Comparison of ENCODE assay signal across 9 cellular contexts in the genomic region with DNA sequence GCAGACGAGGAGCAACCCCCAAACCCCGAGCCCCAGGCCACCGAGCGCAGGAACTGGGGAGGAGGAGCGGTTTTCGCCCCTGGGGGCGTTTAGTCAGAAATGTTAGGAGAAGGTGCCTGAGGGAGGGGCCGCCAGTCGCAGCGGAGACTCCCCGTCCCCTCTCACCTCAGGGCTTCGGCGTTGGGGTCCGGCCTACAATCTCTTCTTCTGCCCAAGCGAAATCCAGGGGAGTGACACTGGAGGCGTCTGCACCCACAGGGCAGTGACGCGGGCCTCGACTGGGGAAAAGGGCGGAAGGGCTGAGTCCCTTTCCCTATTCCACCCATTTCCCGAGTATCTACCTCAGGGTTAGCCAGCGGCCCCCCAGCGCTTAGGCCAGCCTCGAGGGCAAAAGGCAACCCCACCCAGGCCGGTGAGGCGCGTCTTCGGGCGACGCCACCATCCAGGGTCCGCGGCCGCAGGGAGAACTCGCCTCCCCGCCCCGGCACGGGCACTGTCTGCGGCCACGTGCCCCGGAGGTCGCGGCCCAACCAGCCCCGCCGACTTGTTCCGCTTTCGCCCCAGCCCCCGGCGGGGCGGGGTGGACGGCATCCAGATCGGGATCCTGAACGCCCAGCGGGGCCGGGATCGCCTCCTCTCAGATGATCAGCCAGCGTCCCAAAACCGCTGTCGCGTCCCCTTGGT.
DNase-seq lines count a peak whose midpoint lies in the region; ATAC-seq and TF ChIP-seq lines count a peak whose summit lies in the region.
"Had no signal": no experiment of that assay in that cellular context is flagged by ENCODE, and none has a peak within 500 bp of the region (broad histone marks: within the 10 kb centered on the region; RNA-seq: fewer than 3 reads in every experiment).

No MANE protein-coding gene starts in this region.

- peaks cover 72% of the 10 kb centered on the region for H3K27me3 ChIP-seq in PC-3 (ENCODE audit: low read length)

- H3K9me3 ChIP-seq in iPS-18c (ENCODE audit: control insufficient read depth, insufficient read depth, low read length) = no peaks in the 10 kb centered on the region
- no peaks in the 10 kb centered on the region for H3K9me3 ChIP-seq in OCI-LY7 (ENCODE audit: low read length)
- H3K9me3 ChIP-seq in PC-3 (ENCODE audit: low read length) = no peaks in the 10 kb centered on the region

- CTCF ChIA-PET in OCI-LY7 (lab: Charles Lee; ENCODE audit: unreplicated experiment) (no interaction called here), HEK293T (lab: Yijun Ruan, JAX) (no interaction called here), PC-3 (lab: Charles Lee) (no interaction called here)

- H3K36me3 ChIP-seq in OCI-LY7 (ENCODE audit: insufficient read depth, low read length) (no peaks in the 10 kb centered on the region), PC-3 (ENCODE audit: low read depth, low read length) (no peaks in the 10 kb centered on the region)

- no peak overlapping the region for H3K27ac ChIP-seq in OCI-LY7 (ENCODE audit: low read depth, low read length, poor library complexity, severe bottlenecking)
- no peak overlapping the region for H3K27ac ChIP-seq in PC-3 (ENCODE audit: low read length)
- H3K27ac ChIP-seq: C4-2B had no signal

- H3K9ac ChIP-seq in PC-3 (ENCODE audit: low read length) = no peak overlapping the region

- no peak for TF ChIP-seq CTCF in cardiac fibroblast (IDR thresholded peaks at IDR 0.05; ENCODE audit: low read depth, low read length)
- TF ChIP-seq CTCF in OCI-LY7 (conservative IDR thresholded peaks at IDR 0.05; ENCODE audit: low read length) = no peak
- no peak for TF ChIP-seq CTCF in PC-3 (conservative IDR thresholded peaks at IDR 0.05; ENCODE audit: low read depth, low read length)

- DNase-seq in ELF-1 (ENCODE audit: low read depth, low spot score) (peak; percentile 51), cardiac fibroblast (ENCODE audit: low read depth in 2 of 2) (no peak), retina (peak; percentile 81), OCI-LY7 (ENCODE audit: low spot score) (no peak), HEK293T (ENCODE audit: extremely low spot score) (no peak), PC-3 (no peak)

- H3K4me2 ChIP-seq in OCI-LY7 (ENCODE audit: low read length) (no peak overlapping the region), PC-3 (ENCODE audit: low read length) (no peak overlapping the region)

- intact Hi-C loops in OCI-LY7 (cut with micrococcal nuclease; ENCODE audit: unreplicated experiment) = no loop called here
- intact Hi-C loops in PC-3 (cut with micrococcal nuclease) = no loop called here

- H3K4me1 ChIP-seq in OCI-LY7 (ENCODE audit: insufficient read depth, low read length, poor library complexity, severe bottlenecking) = no peaks in the 10 kb centered on the region
- H3K4me1 ChIP-seq in PC-3 (ENCODE audit: insufficient read depth, low read length) = no peaks in the 10 kb centered on the region

- H3K4me3 ChIP-seq in cardiac fibroblast (replicated peaks in 1 of 2; ENCODE audit: low read depth in 2 of 2, low read length in 2 of 2) (peak overlapping the region; percentile 16 to 25), iPS-18c (ENCODE audit: insufficient read depth, low read depth, low read length) (peak overlapping the region; percentile 38; the same call in 1 of the 2 replicates), OCI-LY7 (ENCODE audit: low read depth, low read length, poor library complexity, severe bottlenecking) (no peak overlapping the region), PC-3 (ENCODE audit: low read length) (no peak overlapping the region)

- BruUV-seq in OCI-LY7 (replicated peaks; lab: Mats Ljungman, UMichigan) (no TSS peak), PC-3 (replicated peaks; lab: Mats Ljungman, UMichigan) (no TSS peak)

- H3K79me2 ChIP-seq in OCI-LY7 (ENCODE audit: insufficient read depth, low read depth, low read length) (no peaks in the 10 kb centered on the region), PC-3 (ENCODE audit: low read length) (no peaks in the 10 kb centered on the region)

- H3F3A ChIP-seq in PC-3 (ENCODE audit: low read length, unreplicated experiment) = no peaks in the 10 kb centered on the region

- H4K20me1 ChIP-seq in OCI-LY7 (ENCODE audit: insufficient read depth, low read length) (no peaks in the 10 kb centered on the region), PC-3 (ENCODE audit: low read length) (no peaks in the 10 kb centered on the region)

- POLR2A ChIA-PET in OCI-LY7 (lab: Charles Lee) (no interaction called here), HEK293T (lab: Yijun Ruan, JAX) (interaction anchor here (1.0 kb wide), 1 partner anchor 15 kb away, joined by 4 read pairs; no protein-coding TSS in a partner anchor), PC-3 (lab: Charles Lee; ENCODE audit: unreplicated experiment) (no interaction called here)

- ATAC-seq in esophagus mucosa (no peak), PC-3 (no peak)

- H3K9me2 ChIP-seq in OCI-LY7 (ENCODE audit: insufficient read depth, low read length) = no peaks in the 10 kb centered on the region
- H3K9me2 ChIP-seq in PC-3 (replicated peaks; ENCODE audit: low read length) = no peaks in the 10 kb centered on the region

- H2AFZ ChIP-seq in OCI-LY7 (ENCODE audit: low read length) = no peak overlapping the region
- H2AFZ ChIP-seq in PC-3 (ENCODE audit: low read length) = no peak overlapping the region

TF ChIP-seq in HEK293T, 16 proteins besides CTCF, POLR2A, EP300 and RAD21:
- TF ChIP-seq LEF1 (IDR thresholded peaks at IDR 0.05; ENCODE audit: borderline replicate concordance) (no peak), TARDBP (IDR thresholded peaks at IDR 0.05) (no peak), SUZ12 (IDR thresholded peaks at IDR 0.05) (no peak), FOXM1 (IDR thresholded peaks at IDR 0.05; ENCODE audit: borderline replicate concordance) (no peak), ARNT (IDR thresholded peaks at IDR 0.05) (no peak), ZNF384 (IDR thresholded peaks at IDR 0.05) (no peak), SP1 (IDR thresholded peaks at IDR 0.05) (no peak), ELF4 (IDR thresholded peaks at IDR 0.05) (no peak), FOXK2 (IDR thresholded peaks at IDR 0.05) (no peak), HDGF (IDR thresholded peaks at IDR 0.05; ENCODE audit: borderline replicate concordance) (no peak), NFRKB (IDR thresholded peaks at IDR 0.05) (no peak), FOXA1 (IDR thresholded peaks at IDR 0.05) (no peak), CTBP1 (IDR thresholded peaks at IDR 0.05; ENCODE audit: borderline replicate concordance) (no peak), BHLHE40 (IDR thresholded peaks at IDR 0.05; ENCODE audit: borderline replicate concordance) (no peak), L3MBTL2 (conservative IDR thresholded peaks at IDR 0.05) (no peak)
- TF ChIP-seq, protein P1, sequence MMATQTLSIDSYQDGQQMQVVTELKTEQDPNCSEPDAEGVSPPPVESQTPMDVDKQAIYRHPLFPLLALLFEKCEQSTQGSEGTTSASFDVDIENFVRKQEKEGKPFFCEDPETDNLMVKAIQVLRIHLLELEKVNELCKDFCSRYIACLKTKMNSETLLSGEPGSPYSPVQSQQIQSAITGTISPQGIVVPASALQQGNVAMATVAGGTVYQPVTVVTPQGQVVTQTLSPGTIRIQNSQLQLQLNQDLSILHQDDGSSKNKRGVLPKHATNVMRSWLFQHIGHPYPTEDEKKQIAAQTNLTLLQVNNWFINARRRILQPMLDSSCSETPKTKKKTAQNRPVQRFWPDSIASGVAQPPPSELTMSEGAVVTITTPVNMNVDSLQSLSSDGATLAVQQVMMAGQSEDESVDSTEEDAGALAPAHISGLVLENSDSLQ (IDR thresholded peaks at IDR 0.05) = no peak
TF ChIP-seq in HEK293T: peak in this region for 0.

Comparison
In these comparisons a context has a peak if more than half of its experiments do, and no peak if none do; other contexts are left out.
1. DNase-seq: peak in ELF-1 (single experiment) and retina (single experiment); none in cardiac fibroblast (0 of 2), OCI-LY7 (single experiment), HEK293T (single experiment) and PC-3 (single experiment).
2. H3K4me3 ChIP-seq: peak in cardiac fibroblast (2 of 2) and iPS-18c (single experiment); none in OCI-LY7 (single experiment) and PC-3 (single experiment).